17 cellular contexts compared by ENCODE assay signal in genomic region chr12:96912943-96913342, GRCh38. TPM values are rescaled to one million over a fixed set of nuclear protein-coding genes. Genes with fewer than 3 reads are reported as not detected.
DNase-seq lines count a peak whose midpoint lies in the region; ATAC-seq and TF ChIP-seq lines count a peak whose summit lies in the region.
"Had no signal": no experiment of that assay in that cellular context is flagged by ENCODE, and none has a peak within 500 bp of the region (broad histone marks: within the 10 kb centered on the region; RNA-seq: fewer than 3 reads in every experiment).

No MANE protein-coding gene starts in this region.

- H3K4me1 Mint-ChIP-seq in activated naive CD8-positive, alpha-beta T cell treated with anti-CD3 and anti-CD28 coated beads for 36 hours = peaks cover 54% of the 10 kb centered on the region
- peaks cover 47% of the 10 kb centered on the region for H3K4me1 Mint-ChIP-seq in activated naive CD8-positive, alpha-beta T cell treated with anti-CD3 and anti-CD28 coated beads, Interleukin-2, amount 50 U/mL, for 24 hours
- H3K4me1 Mint-ChIP-seq in nephron progenitor cell = peaks cover 50% of the 10 kb centered on the region
- peaks cover 42% of the 10 kb centered on the region for H3K4me1 Mint-ChIP-seq in activated CD8-positive, alpha-beta T cell treated with anti-CD3 and anti-CD28 coated beads, Interleukin-2, amount 10 ng/mL, durations not matched to agents 7 days and 5 days (ENCODE audit: low read depth)

- TF ChIP-seq CTCF in Loucy (conservative IDR thresholded peaks at IDR 0.05; ENCODE audit: low read length) (no peak), nephron progenitor cell (IDR thresholded peaks at IDR 0.05) (no peak), WERI-Rb-1 (IDR thresholded peaks at IDR 0.05; ENCODE audit: low read depth, low read length) (no peak)

- DNase-seq in activated naive CD8-positive, alpha-beta T cell treated with anti-CD3 and anti-CD28 coated beads for 36 hours = no peak
- no peak for DNase-seq in activated naive CD8-positive, alpha-beta T cell treated with anti-CD3 and anti-CD28 coated beads, Interleukin-2, amount 50 U/mL, for 24 hours
- DNase-seq in nephron progenitor cell (no peak), EL (no peak), WERI-Rb-1 (no peak)
- no peak for DNase-seq in activated CD8-positive, alpha-beta T cell treated with anti-CD3 and anti-CD28 coated beads, Interleukin-2, amount 10 ng/mL, durations not matched to agents 7 days and 5 days
- DNase-seq: 8988T; Calu3; CD8-positive, alpha-beta T cell; DMS79 treated with DMSO at 0.1 percent for 48 hours; IMR-90 had no signal

- H3K27ac ChIP-seq in skeletal muscle tissue (ENCODE audit: low read depth, low read length) (peak overlapping the region; percentile 79), WERI-Rb-1 (no peak overlapping the region)
- H3K27ac ChIP-seq: BLaER1 treated with 17β-estradiol and CSF1 and Interleukin-3, amounts not matched to agents 10 nM and 100 nM had no signal

- H3K9ac ChIP-seq in Loucy (ENCODE audit: low read depth, low read length, poor library complexity, severe bottlenecking) (no peak overlapping the region), skeletal muscle tissue (ENCODE audit: low read depth in 1 of 3, low read length in 3 of 3) (peak overlapping the region; percentile 30 to 57 (median 57))
- H3K9ac ChIP-seq: BLaER1 treated with 17β-estradiol and CSF1 and Interleukin-3, amounts not matched to agents 10 nM and 100 nM had no signal

- H3K4me1 ChIP-seq in Loucy (ENCODE audit: insufficient read depth, low read length, poor library complexity, severe bottlenecking) (peaks cover 51% of the 10 kb centered on the region), skeletal muscle tissue (ENCODE audit: control insufficient read depth in 3 of 3, insufficient read depth in 3 of 3, low read length in 3 of 3) (peaks cover 5 to 17% (median 12%) of the 10 kb centered on the region in 3 donors)

- H3K27me3 Mint-ChIP-seq in activated naive CD8-positive, alpha-beta T cell treated with anti-CD3 and anti-CD28 coated beads for 36 hours = no peaks in the 10 kb centered on the region
- H3K27me3 Mint-ChIP-seq in activated naive CD8-positive, alpha-beta T cell treated with anti-CD3 and anti-CD28 coated beads, Interleukin-2, amount 50 U/mL, for 24 hours = no peaks in the 10 kb centered on the region
- peaks cover 2% of the 10 kb centered on the region for H3K27me3 Mint-ChIP-seq in nephron progenitor cell (ENCODE audit: low read depth, poor library complexity)
- H3K27me3 Mint-ChIP-seq in activated CD8-positive, alpha-beta T cell treated with anti-CD3 and anti-CD28 coated beads, Interleukin-2, amount 10 ng/mL, durations not matched to agents 7 days and 5 days (ENCODE audit: low read depth) = no peaks in the 10 kb centered on the region
- H3K27me3 Mint-ChIP-seq: B cell had no signal

- H3K27ac Mint-ChIP-seq in activated naive CD8-positive, alpha-beta T cell treated with anti-CD3 and anti-CD28 coated beads for 36 hours = no peak overlapping the region
- H3K27ac Mint-ChIP-seq in activated naive CD8-positive, alpha-beta T cell treated with anti-CD3 and anti-CD28 coated beads, Interleukin-2, amount 50 U/mL, for 24 hours = no peak overlapping the region
- H3K27ac Mint-ChIP-seq in nephron progenitor cell = peak overlapping the region; percentile 77
- H3K27ac Mint-ChIP-seq in activated CD8-positive, alpha-beta T cell treated with anti-CD3 and anti-CD28 coated beads, Interleukin-2, amount 10 ng/mL, durations not matched to agents 7 days and 5 days = no peak overlapping the region
- H3K27ac Mint-ChIP-seq: B cell; CD8-positive, alpha-beta T cell; GM23338 had no signal

- peaks cover 5% of the 10 kb centered on the region for H3K9me3 Mint-ChIP-seq in activated naive CD8-positive, alpha-beta T cell treated with anti-CD3 and anti-CD28 coated beads for 36 hours
- peaks cover 7% of the 10 kb centered on the region for H3K9me3 Mint-ChIP-seq in activated naive CD8-positive, alpha-beta T cell treated with anti-CD3 and anti-CD28 coated beads, Interleukin-2, amount 50 U/mL, for 24 hours
- peaks cover 7% of the 10 kb centered on the region for H3K9me3 Mint-ChIP-seq in nephron progenitor cell
- H3K9me3 Mint-ChIP-seq in activated CD8-positive, alpha-beta T cell treated with anti-CD3 and anti-CD28 coated beads, Interleukin-2, amount 10 ng/mL, durations not matched to agents 7 days and 5 days (ENCODE audit: insufficient read depth) = no peaks in the 10 kb centered on the region
- H3K9me3 Mint-ChIP-seq: CD8-positive, alpha-beta T cell; GM23338 had no signal

- H3K4me2 ChIP-seq in Loucy (ENCODE audit: low read depth, low read length, poor library complexity, severe bottlenecking) = peak overlapping the region; percentile 92
- H3K4me2 ChIP-seq: BLaER1 treated with 17β-estradiol and CSF1 and Interleukin-3, amounts not matched to agents 10 nM and 100 nM; GM23338 had no signal

- CTCF ChIA-PET in activated CD8-positive, alpha-beta T cell treated with anti-CD3 and anti-CD28 coated beads, Interleukin-2, amount 10 ng/mL, durations not matched to agents 7 days and 5 days (lab: Charles Lee) = interaction anchor here (1.1 kb wide), 1 partner anchor 26 kb away, joined by 3 read pairs; no protein-coding TSS in a partner anchor

- no peaks in the 10 kb centered on the region for H3K9me3 ChIP-seq in Loucy (ENCODE audit: insufficient read depth, low read depth, low read length)
- no peaks in the 10 kb centered on the region for H3K9me3 ChIP-seq in skeletal muscle tissue (ENCODE audit: control insufficient read depth in 3 of 3, low read length in 3 of 3)
- no peaks in the 10 kb centered on the region for H3K9me3 ChIP-seq in WERI-Rb-1 (ENCODE audit: severe bottlenecking)

- H3K36me3 ChIP-seq in Loucy (ENCODE audit: insufficient read depth, low read length) (no peaks in the 10 kb centered on the region), skeletal muscle tissue (ENCODE audit: control insufficient read depth in 3 of 3, insufficient read depth in 3 of 3, low read length in 3 of 3) (no peaks in the 10 kb centered on the region), WERI-Rb-1 (peaks cover 2% of the 10 kb centered on the region; the same call in 1 of the 2 replicates)

- H3K27me3 ChIP-seq in Loucy (ENCODE audit: insufficient read depth, low read length, poor library complexity, severe bottlenecking) = no peaks in the 10 kb centered on the region
- no peaks in the 10 kb centered on the region for H3K27me3 ChIP-seq in skeletal muscle tissue (ENCODE audit: control insufficient read depth in 3 of 3, insufficient read depth in 3 of 3, low read length in 3 of 3)
- H3K27me3 ChIP-seq in WERI-Rb-1 (ENCODE audit: insufficient read depth, low read depth, severe bottlenecking) = no peaks in the 10 kb centered on the region
- H3K27me3 ChIP-seq: BLaER1 treated with 17β-estradiol and CSF1 and Interleukin-3, amounts not matched to agents 10 nM and 100 nM had no signal

- POLR2A ChIA-PET in activated CD8-positive, alpha-beta T cell treated with anti-CD3 and anti-CD28 coated beads, Interleukin-2, amount 10 ng/mL, durations not matched to agents 7 days and 5 days (lab: Charles Lee) = interaction anchor here (0.6 kb wide), 1 partner anchor 412 kb away, joined by 4 read pairs; no protein-coding TSS in a partner anchor

- no peak overlapping the region for H2AFZ ChIP-seq in Loucy (ENCODE audit: low read length)
- H2AFZ ChIP-seq: GM23338 had no signal

- H4K20me1 ChIP-seq in Loucy (ENCODE audit: insufficient read depth, low read length, poor library complexity, severe bottlenecking) = peaks cover 41% of the 10 kb centered on the region

- H3K4me3 ChIP-seq in Loucy (ENCODE audit: low read length, poor library complexity, severe bottlenecking) (peak overlapping the region; percentile 19), skeletal muscle tissue (ENCODE audit: low read length in 3 of 3) (peak overlapping the region; percentile 26 to 59 (median 45)), WERI-Rb-1 (ENCODE audit: low read depth, low read length) (no peak overlapping the region)
- H3K4me3 ChIP-seq: BLaER1 treated with 17β-estradiol and CSF1 and Interleukin-3, amounts not matched to agents 10 nM and 100 nM; GM23338 had no signal

- H3K79me2 ChIP-seq in Loucy (ENCODE audit: insufficient read depth, low read length) = peaks cover 84% of the 10 kb centered on the region

- peaks cover 54% of the 10 kb centered on the region for H3K36me3 Mint-ChIP-seq in activated naive CD8-positive, alpha-beta T cell treated with anti-CD3 and anti-CD28 coated beads for 36 hours
- H3K36me3 Mint-ChIP-seq in activated naive CD8-positive, alpha-beta T cell treated with anti-CD3 and anti-CD28 coated beads, Interleukin-2, amount 50 U/mL, for 24 hours (ENCODE audit: low read depth) = peaks cover 48% of the 10 kb centered on the region
- peaks cover 46% of the 10 kb centered on the region for H3K36me3 Mint-ChIP-seq in nephron progenitor cell (ENCODE audit: low read depth)
- H3K36me3 Mint-ChIP-seq in activated CD8-positive, alpha-beta T cell treated with anti-CD3 and anti-CD28 coated beads, Interleukin-2, amount 10 ng/mL, durations not matched to agents 7 days and 5 days (ENCODE audit: low read depth) = peaks cover 60% of the 10 kb centered on the region

- H3F3A ChIP-seq in Loucy (ENCODE audit: low read depth) = no peaks in the 10 kb centered on the region

- no peaks in the 10 kb centered on the region for H3K9me2 ChIP-seq in Loucy (replicated peaks; ENCODE audit: low read depth, low read length)

- no peak for ATAC-seq in activated naive CD8-positive, alpha-beta T cell treated with anti-CD3 and anti-CD28 coated beads, Interleukin-2, amount 50 U/mL, for 24 hours
- no peak for ATAC-seq in activated CD8-positive, alpha-beta T cell treated with anti-CD3 and anti-CD28 coated beads, Interleukin-2, amount 10 ng/mL, durations not matched to agents 7 days and 5 days
- ATAC-seq: CD8-positive, alpha-beta T cell; GM23338; HCT116 had no signal

- H3K4me3 Mint-ChIP-seq in activated naive CD8-positive, alpha-beta T cell treated with anti-CD3 and anti-CD28 coated beads for 36 hours = peak overlapping the region; percentile 29
- no peak overlapping the region for H3K4me3 Mint-ChIP-seq in activated naive CD8-positive, alpha-beta T cell treated with anti-CD3 and anti-CD28 coated beads, Interleukin-2, amount 50 U/mL, for 24 hours
- H3K4me3 Mint-ChIP-seq in nephron progenitor cell = no peak overlapping the region
- no peak overlapping the region for H3K4me3 Mint-ChIP-seq in activated CD8-positive, alpha-beta T cell treated with anti-CD3 and anti-CD28 coated beads, Interleukin-2, amount 10 ng/mL, durations not matched to agents 7 days and 5 days
- H3K4me3 Mint-ChIP-seq: B cell; CD8-positive, alpha-beta T cell; GM23338 had no signal

RNA-seq across cellular contexts. Expression of gene NEDD1, which starts 5.9 kb away (rescaled TPM):
- total RNA-seq in activated naive CD8-positive, alpha-beta T cell treated with anti-CD3 and anti-CD28 coated beads for 36 hours = 10 to 100 TPM; 46.2 to 47.6 TPM
- 15.7 TPM for total RNA-seq in skeletal muscle tissue
- 10 to 100 TPM; 42.3 to 43.9 TPM for total RNA-seq in activated CD8-positive, alpha-beta T cell treated with anti-CD3 and anti-CD28 coated beads, Interleukin-2, amount 10 ng/mL, durations not matched to agents 7 days and 5 days
